1 cellular context compared by ENCODE assay signal in the genomic region with DNA sequence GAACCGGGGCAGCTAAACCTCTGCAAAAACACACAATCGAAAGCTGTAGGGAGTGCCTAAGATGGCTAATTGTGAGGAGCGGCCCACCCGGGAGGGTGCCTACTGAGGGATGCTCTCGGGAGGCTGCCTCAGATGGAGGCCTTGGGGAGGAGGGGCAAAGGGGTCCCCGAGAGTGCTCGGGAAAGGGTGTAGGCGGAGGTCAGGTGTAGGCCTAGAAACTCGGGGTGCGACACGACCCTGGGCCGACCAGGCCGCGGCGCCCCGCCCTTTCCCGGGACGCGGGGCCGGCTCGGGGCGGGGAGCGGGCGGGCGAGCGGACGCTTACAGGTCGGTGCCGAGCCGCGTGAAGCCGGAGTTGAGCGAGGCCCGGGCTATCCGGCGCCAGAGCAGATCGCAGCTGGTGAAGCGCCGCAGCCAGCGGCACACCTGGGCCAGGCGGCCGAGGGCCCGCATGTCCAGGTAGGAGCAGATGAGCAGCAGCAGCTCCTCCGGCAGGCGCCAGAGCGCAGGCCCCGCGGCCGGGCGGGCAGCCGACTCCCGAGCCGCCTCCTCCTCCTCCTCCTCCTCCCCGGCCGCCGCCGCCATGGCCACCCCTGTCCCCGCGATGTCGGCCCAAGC.
TF ChIP-seq lines count a peak whose summit lies in the region.

No MANE protein-coding gene starts in this region.

TF ChIP-seq in A549, 52 proteins besides CTCF, POLR2A, EP300 and RAD21 (continued from another document):
- TF ChIP-seq CHD2 (IDR thresholded peaks at IDR 0.05; ENCODE audit: low read length, partially characterized antibody) (no peak), TFCP2L1 (CRISPR knock-in tag; IDR thresholded peaks at IDR 0.05) (peak; percentile 77; the same call in 1 of the 2 replicates)
- TF ChIP-seq, protein P1, sequence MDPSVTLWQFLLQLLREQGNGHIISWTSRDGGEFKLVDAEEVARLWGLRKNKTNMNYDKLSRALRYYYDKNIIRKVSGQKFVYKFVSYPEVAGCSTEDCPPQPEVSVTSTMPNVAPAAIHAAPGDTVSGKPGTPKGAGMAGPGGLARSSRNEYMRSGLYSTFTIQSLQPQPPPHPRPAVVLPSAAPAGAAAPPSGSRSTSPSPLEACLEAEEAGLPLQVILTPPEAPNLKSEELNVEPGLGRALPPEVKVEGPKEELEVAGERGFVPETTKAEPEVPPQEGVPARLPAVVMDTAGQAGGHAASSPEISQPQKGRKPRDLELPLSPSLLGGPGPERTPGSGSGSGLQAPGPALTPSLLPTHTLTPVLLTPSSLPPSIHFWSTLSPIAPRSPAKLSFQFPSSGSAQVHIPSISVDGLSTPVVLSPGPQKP (IDR thresholded peaks at IDR 0.05; ENCODE audit: low read depth, low read length), result no peak
TF ChIP-seq in A549: peak in this region for 11.
